In the genomic region with DNA sequence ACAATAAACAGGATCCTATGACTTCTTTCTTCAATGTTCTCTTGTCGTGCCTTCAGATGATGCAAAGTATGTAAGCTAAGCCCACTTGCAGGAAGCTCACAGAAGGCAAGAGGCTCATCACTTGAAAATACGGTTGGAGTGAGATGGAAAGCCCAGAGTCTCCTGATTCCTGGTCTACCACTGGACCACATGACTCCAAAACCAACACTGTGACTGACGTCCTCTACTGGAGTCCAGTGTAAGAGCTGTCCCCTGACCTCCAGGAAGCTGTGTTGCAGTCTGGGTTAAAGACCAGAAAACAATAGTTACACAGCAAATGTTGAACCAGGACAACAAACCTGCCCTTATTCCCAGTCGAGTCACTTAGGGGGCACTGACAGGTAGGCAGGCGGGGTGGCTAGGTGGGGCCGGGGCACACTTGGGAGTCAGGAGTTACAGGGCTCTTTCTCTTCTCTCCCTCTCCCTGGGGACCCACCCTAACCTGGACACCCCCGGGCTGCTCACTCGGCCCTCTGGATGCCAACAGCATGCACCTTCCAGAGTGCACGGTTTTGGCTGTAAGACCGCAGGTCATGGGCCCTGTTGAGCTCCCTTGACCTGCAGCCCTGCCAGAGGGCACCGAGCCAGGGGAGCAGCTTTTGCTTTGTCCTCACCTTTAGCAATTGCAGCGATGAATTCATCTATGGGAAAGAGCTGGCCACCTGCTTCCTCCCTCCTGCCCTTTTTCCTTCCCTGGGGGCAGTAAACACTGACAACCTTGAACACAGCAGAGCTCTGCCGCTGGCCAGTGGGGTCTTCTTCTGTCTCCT, we compare ENCODE assay signal across 3 cellular contexts.
A peak's percentile ranks its signal among the peaks of the same experiment; 100 is the strongest.
TF ChIP-seq lines count a peak whose summit lies in the region.

No MANE protein-coding gene starts in this region.

TF ChIP-seq in WTC11, 78 proteins besides CTCF, POLR2A, EP300 and RAD21:
- TF ChIP-seq GABPB1 (CRISPR knock-in tag; IDR thresholded peaks at IDR 0.05), result 0 out of 2 replicates have a peak, but pooled peaks have one; percentile 14
- TF ChIP-seq, protein P1, sequence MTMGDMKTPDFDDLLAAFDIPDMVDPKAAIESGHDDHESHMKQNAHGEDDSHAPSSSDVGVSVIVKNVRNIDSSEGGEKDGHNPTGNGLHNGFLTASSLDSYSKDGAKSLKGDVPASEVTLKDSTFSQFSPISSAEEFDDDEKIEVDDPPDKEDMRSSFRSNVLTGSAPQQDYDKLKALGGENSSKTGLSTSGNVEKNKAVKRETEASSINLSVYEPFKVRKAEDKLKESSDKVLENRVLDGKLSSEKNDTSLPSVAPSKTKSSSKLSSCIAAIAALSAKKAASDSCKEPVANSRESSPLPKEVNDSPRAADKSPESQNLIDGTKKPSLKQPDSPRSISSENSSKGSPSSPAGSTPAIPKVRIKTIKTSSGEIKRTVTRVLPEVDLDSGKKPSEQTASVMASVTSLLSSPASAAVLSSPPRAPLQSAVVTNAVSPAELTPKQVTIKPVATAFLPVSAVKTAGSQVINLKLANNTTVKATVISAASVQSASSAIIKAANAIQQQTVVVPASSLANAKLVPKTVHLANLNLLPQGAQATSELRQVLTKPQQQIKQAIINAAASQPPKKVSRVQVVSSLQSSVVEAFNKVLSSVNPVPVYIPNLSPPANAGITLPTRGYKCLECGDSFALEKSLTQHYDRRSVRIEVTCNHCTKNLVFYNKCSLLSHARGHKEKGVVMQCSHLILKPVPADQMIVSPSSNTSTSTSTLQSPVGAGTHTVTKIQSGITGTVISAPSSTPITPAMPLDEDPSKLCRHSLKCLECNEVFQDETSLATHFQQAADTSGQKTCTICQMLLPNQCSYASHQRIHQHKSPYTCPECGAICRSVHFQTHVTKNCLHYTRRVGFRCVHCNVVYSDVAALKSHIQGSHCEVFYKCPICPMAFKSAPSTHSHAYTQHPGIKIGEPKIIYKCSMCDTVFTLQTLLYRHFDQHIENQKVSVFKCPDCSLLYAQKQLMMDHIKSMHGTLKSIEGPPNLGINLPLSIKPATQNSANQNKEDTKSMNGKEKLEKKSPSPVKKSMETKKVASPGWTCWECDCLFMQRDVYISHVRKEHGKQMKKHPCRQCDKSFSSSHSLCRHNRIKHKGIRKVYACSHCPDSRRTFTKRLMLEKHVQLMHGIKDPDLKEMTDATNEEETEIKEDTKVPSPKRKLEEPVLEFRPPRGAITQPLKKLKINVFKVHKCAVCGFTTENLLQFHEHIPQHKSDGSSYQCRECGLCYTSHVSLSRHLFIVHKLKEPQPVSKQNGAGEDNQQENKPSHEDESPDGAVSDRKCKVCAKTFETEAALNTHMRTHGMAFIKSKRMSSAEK (CRISPR knock-in tag; IDR thresholded peaks at IDR 0.05; ENCODE audit: borderline replicate concordance), result no peak

TF ChIP-seq in HepG2, 621 proteins besides CTCF, POLR2A, EP300 and RAD21 (continues in another document):
- TF ChIP-seq ATF7 (IDR thresholded peaks at IDR 0.05), result no peak
- peak; percentile 22; the same call in 1 of the 2 replicates for TF ChIP-seq ATF7 (CRISPR knock-in tag; IDR thresholded peaks at IDR 0.05)
- TF ChIP-seq, protein P2, sequence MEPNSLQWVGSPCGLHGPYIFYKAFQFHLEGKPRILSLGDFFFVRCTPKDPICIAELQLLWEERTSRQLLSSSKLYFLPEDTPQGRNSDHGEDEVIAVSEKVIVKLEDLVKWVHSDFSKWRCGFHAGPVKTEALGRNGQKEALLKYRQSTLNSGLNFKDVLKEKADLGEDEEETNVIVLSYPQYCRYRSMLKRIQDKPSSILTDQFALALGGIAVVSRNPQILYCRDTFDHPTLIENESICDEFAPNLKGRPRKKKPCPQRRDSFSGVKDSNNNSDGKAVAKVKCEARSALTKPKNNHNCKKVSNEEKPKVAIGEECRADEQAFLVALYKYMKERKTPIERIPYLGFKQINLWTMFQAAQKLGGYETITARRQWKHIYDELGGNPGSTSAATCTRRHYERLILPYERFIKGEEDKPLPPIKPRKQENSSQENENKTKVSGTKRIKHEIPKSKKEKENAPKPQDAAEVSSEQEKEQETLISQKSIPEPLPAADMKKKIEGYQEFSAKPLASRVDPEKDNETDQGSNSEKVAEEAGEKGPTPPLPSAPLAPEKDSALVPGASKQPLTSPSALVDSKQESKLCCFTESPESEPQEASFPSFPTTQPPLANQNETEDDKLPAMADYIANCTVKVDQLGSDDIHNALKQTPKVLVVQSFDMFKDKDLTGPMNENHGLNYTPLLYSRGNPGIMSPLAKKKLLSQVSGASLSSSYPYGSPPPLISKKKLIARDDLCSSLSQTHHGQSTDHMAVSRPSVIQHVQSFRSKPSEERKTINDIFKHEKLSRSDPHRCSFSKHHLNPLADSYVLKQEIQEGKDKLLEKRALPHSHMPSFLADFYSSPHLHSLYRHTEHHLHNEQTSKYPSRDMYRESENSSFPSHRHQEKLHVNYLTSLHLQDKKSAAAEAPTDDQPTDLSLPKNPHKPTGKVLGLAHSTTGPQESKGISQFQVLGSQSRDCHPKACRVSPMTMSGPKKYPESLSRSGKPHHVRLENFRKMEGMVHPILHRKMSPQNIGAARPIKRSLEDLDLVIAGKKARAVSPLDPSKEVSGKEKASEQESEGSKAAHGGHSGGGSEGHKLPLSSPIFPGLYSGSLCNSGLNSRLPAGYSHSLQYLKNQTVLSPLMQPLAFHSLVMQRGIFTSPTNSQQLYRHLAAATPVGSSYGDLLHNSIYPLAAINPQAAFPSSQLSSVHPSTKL (CRISPR knock-in tag; IDR thresholded peaks at IDR 0.05), result peak; percentile 59; the same call in 1 of the 2 replicates
- peak; percentile 14; the same call in 1 of the 2 replicates for TF ChIP-seq RFXAP (CRISPR knock-in tag; IDR thresholded peaks at IDR 0.05; ENCODE audit: borderline replicate concordance)
- TF ChIP-seq NPAS2 (CRISPR knock-in tag; IDR thresholded peaks at IDR 0.05; ENCODE audit: borderline replicate concordance), result no peak
- no peak for TF ChIP-seq DR1 (CRISPR knock-in tag; IDR thresholded peaks at IDR 0.05)
- peak; percentile 97; the same call in 1 of the 2 replicates for TF ChIP-seq MEIS1 (CRISPR knock-in tag; IDR thresholded peaks at IDR 0.05; ENCODE audit: borderline replicate concordance)
- peak; percentile 29; the same call in 1 of the 2 replicates for TF ChIP-seq ZNF563 (CRISPR knock-in tag; IDR thresholded peaks at IDR 0.05)
- no peak; the same call in 1 of the 2 replicates for TF ChIP-seq CREB1 (IDR thresholded peaks at IDR 0.05)
- TF ChIP-seq CREB1 (CRISPR knock-in tag; IDR thresholded peaks at IDR 0.05), result no peak
- peak; percentile 60; the same call in 1 of the 2 replicates for TF ChIP-seq ETV5 (CRISPR knock-in tag; IDR thresholded peaks at IDR 0.05; ENCODE audit: borderline replicate concordance)
- peak; percentile 62 for TF ChIP-seq FOXA3 (CRISPR knock-in tag; IDR thresholded peaks at IDR 0.05)
- TF ChIP-seq JUND (CRISPR knock-in tag; IDR thresholded peaks at IDR 0.05), result 0 out of 2 replicates have a peak, but pooled peaks have one; percentile 58
- 0 out of 2 replicates have a peak, but pooled peaks have one; percentile 7 for TF ChIP-seq ZNF33A (CRISPR knock-in tag; IDR thresholded peaks at IDR 0.05; ENCODE audit: borderline replicate concordance)
- TF ChIP-seq ZNF790 (CRISPR knock-in tag; IDR thresholded peaks at IDR 0.05; ENCODE audit: borderline replicate concordance), result 0 out of 2 replicates have a peak, but pooled peaks have one; percentile 62
- TF ChIP-seq ZNF652 (CRISPR knock-in tag; IDR thresholded peaks at IDR 0.05; ENCODE audit: borderline replicate concordance, low read depth), result peak; percentile 59; the same call in 1 of the 2 replicates
- TF ChIP-seq RXRB (CRISPR knock-in tag; IDR thresholded peaks at IDR 0.05; ENCODE audit: borderline replicate concordance), result peak; percentile 67; the same call in 1 of the 2 replicates
- peak; percentile 65 for TF ChIP-seq HNF4A (CRISPR knock-in tag; IDR thresholded peaks at IDR 0.05)
- TF ChIP-seq ASH2L (IDR thresholded peaks at IDR 0.05; ENCODE audit: insufficient read length, low read depth, low read length), result peak; percentile 44
- TF ChIP-seq ZNF670 (CRISPR knock-in tag; IDR thresholded peaks at IDR 0.05; ENCODE audit: borderline replicate concordance), result peak; percentile 38; the same call in 1 of the 2 replicates
- peak; percentile 91; the same call in 1 of the 2 replicates for TF ChIP-seq ZNF556 (CRISPR knock-in tag; IDR thresholded peaks at IDR 0.05; ENCODE audit: borderline replicate concordance)
- TF ChIP-seq STAG1 (CRISPR knock-in tag; IDR thresholded peaks at IDR 0.05), result peak; percentile 32; the same call in 1 of the 2 replicates
- TF ChIP-seq ZNF850 (CRISPR knock-in tag; conservative IDR thresholded peaks at IDR 0.05), result 0 out of 2 replicates have a peak, but pooled peaks have one; percentile 28

TF ChIP-seq in SK-N-SH, 30 proteins besides CTCF, POLR2A, EP300 and RAD21:
- TF ChIP-seq GATA2 (CRISPR knock-in tag; IDR thresholded peaks at IDR 0.05) (no peak), MXI1 (IDR thresholded peaks at IDR 0.05; ENCODE audit: low read depth, low read length) (no peak), SIN3A (IDR thresholded peaks at IDR 0.05; ENCODE audit: borderline replicate concordance, low read depth, low read length) (no peak), SMC3 (IDR thresholded peaks at IDR 0.05; ENCODE audit: low read depth, low read length) (no peak), TAF1 (IDR thresholded peaks at IDR 0.05; ENCODE audit: borderline replicate concordance, low read depth, low read length) (no peak), RFX5 (IDR thresholded peaks at IDR 0.05; ENCODE audit: low read length) (no peak), EZH2phosphoT487 (IDR thresholded peaks at IDR 0.05; ENCODE audit: borderline replicate concordance, low read depth) (no peak), FOSL2 (IDR thresholded peaks at IDR 0.05; ENCODE audit: borderline replicate concordance, low read depth) (no peak), FOXJ3 (CRISPR knock-in tag; IDR thresholded peaks at IDR 0.05) (no peak), GABPA (IDR thresholded peaks at IDR 0.05; ENCODE audit: low read depth) (no peak), FOXM1 (IDR thresholded peaks at IDR 0.05; ENCODE audit: low read depth) (no peak), ELF1 (IDR thresholded peaks at IDR 0.05) (no peak), RCOR1 (IDR thresholded peaks at IDR 0.05; ENCODE audit: low read length) (no peak), TCF12 (IDR thresholded peaks at IDR 0.05) (no peak)
- TF ChIP-seq, protein P3, sequence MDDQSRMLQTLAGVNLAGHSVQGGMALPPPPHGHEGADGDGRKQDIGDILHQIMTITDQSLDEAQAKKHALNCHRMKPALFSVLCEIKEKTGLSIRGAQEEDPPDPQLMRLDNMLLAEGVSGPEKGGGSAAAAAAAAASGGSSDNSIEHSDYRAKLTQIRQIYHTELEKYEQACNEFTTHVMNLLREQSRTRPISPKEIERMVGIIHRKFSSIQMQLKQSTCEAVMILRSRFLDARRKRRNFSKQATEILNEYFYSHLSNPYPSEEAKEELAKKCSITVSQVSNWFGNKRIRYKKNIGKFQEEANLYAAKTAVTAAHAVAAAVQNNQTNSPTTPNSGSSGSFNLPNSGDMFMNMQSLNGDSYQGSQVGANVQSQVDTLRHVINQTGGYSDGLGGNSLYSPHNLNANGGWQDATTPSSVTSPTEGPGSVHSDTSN (IDR thresholded peaks at IDR 0.05), result no peak
- TF ChIP-seq, protein P4, sequence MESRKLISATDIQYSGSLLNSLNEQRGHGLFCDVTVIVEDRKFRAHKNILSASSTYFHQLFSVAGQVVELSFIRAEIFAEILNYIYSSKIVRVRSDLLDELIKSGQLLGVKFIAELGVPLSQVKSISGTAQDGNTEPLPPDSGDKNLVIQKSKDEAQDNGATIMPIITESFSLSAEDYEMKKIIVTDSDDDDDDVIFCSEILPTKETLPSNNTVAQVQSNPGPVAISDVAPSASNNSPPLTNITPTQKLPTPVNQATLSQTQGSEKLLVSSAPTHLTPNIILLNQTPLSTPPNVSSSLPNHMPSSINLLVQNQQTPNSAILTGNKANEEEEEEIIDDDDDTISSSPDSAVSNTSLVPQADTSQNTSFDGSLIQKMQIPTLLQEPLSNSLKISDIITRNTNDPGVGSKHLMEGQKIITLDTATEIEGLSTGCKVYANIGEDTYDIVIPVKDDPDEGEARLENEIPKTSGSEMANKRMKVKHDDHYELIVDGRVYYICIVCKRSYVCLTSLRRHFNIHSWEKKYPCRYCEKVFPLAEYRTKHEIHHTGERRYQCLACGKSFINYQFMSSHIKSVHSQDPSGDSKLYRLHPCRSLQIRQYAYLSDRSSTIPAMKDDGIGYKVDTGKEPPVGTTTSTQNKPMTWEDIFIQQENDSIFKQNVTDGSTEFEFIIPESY (IDR thresholded peaks at IDR 0.05; ENCODE audit: borderline replicate concordance, low read depth), result no peak
- TF ChIP-seq, protein P5, sequence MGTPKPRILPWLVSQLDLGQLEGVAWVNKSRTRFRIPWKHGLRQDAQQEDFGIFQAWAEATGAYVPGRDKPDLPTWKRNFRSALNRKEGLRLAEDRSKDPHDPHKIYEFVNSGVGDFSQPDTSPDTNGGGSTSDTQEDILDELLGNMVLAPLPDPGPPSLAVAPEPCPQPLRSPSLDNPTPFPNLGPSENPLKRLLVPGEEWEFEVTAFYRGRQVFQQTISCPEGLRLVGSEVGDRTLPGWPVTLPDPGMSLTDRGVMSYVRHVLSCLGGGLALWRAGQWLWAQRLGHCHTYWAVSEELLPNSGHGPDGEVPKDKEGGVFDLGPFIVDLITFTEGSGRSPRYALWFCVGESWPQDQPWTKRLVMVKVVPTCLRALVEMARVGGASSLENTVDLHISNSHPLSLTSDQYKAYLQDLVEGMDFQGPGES (IDR thresholded peaks at IDR 0.05; ENCODE audit: low read depth, low read length), result no peak
- TF ChIP-seq, protein P6, sequence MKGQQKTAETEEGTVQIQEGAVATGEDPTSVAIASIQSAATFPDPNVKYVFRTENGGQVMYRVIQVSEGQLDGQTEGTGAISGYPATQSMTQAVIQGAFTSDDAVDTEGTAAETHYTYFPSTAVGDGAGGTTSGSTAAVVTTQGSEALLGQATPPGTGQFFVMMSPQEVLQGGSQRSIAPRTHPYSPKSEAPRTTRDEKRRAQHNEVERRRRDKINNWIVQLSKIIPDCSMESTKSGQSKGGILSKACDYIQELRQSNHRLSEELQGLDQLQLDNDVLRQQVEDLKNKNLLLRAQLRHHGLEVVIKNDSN (IDR thresholded peaks at IDR 0.05; ENCODE audit: borderline replicate concordance, low read depth), result no peak
- TF ChIP-seq, protein P7, sequence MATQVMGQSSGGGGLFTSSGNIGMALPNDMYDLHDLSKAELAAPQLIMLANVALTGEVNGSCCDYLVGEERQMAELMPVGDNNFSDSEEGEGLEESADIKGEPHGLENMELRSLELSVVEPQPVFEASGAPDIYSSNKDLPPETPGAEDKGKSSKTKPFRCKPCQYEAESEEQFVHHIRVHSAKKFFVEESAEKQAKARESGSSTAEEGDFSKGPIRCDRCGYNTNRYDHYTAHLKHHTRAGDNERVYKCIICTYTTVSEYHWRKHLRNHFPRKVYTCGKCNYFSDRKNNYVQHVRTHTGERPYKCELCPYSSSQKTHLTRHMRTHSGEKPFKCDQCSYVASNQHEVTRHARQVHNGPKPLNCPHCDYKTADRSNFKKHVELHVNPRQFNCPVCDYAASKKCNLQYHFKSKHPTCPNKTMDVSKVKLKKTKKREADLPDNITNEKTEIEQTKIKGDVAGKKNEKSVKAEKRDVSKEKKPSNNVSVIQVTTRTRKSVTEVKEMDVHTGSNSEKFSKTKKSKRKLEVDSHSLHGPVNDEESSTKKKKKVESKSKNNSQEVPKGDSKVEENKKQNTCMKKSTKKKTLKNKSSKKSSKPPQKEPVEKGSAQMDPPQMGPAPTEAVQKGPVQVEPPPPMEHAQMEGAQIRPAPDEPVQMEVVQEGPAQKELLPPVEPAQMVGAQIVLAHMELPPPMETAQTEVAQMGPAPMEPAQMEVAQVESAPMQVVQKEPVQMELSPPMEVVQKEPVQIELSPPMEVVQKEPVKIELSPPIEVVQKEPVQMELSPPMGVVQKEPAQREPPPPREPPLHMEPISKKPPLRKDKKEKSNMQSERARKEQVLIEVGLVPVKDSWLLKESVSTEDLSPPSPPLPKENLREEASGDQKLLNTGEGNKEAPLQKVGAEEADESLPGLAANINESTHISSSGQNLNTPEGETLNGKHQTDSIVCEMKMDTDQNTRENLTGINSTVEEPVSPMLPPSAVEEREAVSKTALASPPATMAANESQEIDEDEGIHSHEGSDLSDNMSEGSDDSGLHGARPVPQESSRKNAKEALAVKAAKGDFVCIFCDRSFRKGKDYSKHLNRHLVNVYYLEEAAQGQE (IDR thresholded peaks at IDR 0.05; ENCODE audit: low read depth, low read length), result no peak
- TF ChIP-seq, protein P8, sequence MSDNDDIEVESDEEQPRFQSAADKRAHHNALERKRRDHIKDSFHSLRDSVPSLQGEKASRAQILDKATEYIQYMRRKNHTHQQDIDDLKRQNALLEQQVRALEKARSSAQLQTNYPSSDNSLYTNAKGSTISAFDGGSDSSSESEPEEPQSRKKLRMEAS (IDR thresholded peaks at IDR 0.05; ENCODE audit: low read depth), result no peak
TF ChIP-seq in SK-N-SH: peak in this region for 0.
